Comparison of ENCODE assay signal across 8 cellular contexts in the genomic region with DNA sequence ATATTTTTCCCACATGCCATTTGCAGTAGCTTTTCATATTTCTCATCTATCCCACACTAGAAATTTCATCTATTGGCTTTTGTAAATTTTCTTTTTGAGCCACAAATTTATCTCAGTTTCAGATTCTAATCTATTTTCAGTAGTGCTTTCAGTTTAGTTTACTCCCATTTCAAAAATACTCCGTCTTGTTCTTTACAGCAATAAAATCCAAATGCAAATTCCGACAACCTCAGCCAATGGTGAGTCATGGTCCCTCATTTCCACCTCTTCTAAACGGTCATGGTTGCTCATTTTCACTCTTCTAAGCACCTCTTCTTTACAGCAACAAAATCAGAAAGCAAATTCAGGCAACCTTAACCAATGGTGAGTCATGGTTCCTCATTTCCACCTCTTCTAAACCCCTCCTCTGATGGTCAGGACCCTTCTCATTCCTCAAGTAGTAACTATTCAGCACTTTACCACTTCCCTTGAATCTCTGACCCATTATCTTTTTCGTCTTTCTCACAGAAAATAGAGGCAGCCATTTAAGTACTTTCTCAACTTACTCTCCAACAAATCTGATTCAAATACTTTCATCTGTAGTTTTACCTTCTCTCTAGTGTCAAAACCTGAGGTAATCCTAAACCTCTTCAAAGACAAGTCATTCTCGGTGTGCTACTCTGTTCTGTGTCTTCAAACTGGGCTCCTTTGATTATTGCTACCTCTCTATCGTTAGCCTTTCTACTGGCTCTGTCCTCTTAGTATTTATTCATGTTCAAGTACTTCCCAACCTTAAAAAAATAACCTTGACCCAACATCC. TPM values are rescaled to one million over a fixed set of nuclear protein-coding genes. Genes with fewer than 3 reads are reported as not detected.
DNase-seq lines count a peak whose midpoint lies in the region; ATAC-seq and TF ChIP-seq lines count a peak whose summit lies in the region.
"Had no signal": no experiment of that assay in that cellular context is flagged by ENCODE, and none has a peak within 500 bp of the region (broad histone marks: within the 10 kb centered on the region; RNA-seq: fewer than 3 reads in every experiment).

No MANE protein-coding gene starts in this region.

- no peaks in the 10 kb centered on the region for H3K9me2 ChIP-seq in PC-3 (replicated peaks; ENCODE audit: low read length)

- peaks cover 88 to 98% of the 10 kb centered on the region in 2 donors for H3K4me1 Mint-ChIP-seq in natural killer cell

- peaks cover 6% of the 10 kb centered on the region for H3K4me1 ChIP-seq in PC-3 (ENCODE audit: insufficient read depth, low read length)
- H3K4me1 ChIP-seq: SJSA1 had no signal

- H3K36me3 ChIP-seq in PC-3 (ENCODE audit: low read depth, low read length) = peaks cover 16% of the 10 kb centered on the region
- H3K36me3 ChIP-seq: SJSA1 had no signal

- H3F3A ChIP-seq in PC-3 (ENCODE audit: low read length, unreplicated experiment) = no peaks in the 10 kb centered on the region

- no peaks in the 10 kb centered on the region for H3K27me3 ChIP-seq in PC-3 (ENCODE audit: low read length)
- H3K27me3 ChIP-seq: SJSA1 had no signal

- CTCF ChIA-PET in PC-3 (lab: Charles Lee) = no interaction called here

- ATAC-seq in GM18909 (IDR thresholded peaks at IDR 0.05; ENCODE audit: poor library complexity, unreplicated experiment) (peak; percentile 53), HG02884 (IDR thresholded peaks at IDR 0.05; ENCODE audit: unreplicated experiment) (peak; percentile 47), PC-3 (peak; percentile 40), natural killer cell (peak; percentile 4 to 47 (median 37)), Right ventricle myocardium inferior (no peak)

- H3K9me3 ChIP-seq in PC-3 (ENCODE audit: low read length) = no peaks in the 10 kb centered on the region
- H3K9me3 ChIP-seq: SJSA1 had no signal

- H3K27ac Mint-ChIP-seq in natural killer cell = peak overlapping the region; percentile 91 to 92

- H3K4me2 ChIP-seq in PC-3 (ENCODE audit: low read length) = peak overlapping the region; percentile 6; the same call in 1 of the 2 replicates

- no peaks in the 10 kb centered on the region for H3K79me2 ChIP-seq in PC-3 (ENCODE audit: low read length)

- H3K9me3 Mint-ChIP-seq in natural killer cell = no peaks in the 10 kb centered on the region

- intact Hi-C loops in PC-3 (cut with micrococcal nuclease) (no loop called here), natural killer cell (cut with micrococcal nuclease) (loop anchor here (2.0 to 5.0 kb wide), 2 partner anchors 34 to 173 kb away; a partner anchor contains a TSS), Right ventricle myocardium inferior (cut with DNase I) (no loop called here)

- DNase-seq in PC-3 = peak; percentile 40
- DNase-seq in natural killer cell = no peak
- DNase-seq in Right ventricle myocardium inferior (ENCODE audit: missing footprints) = no peak
- DNase-seq in HuH-7 (ENCODE audit: low spot score) = no peak
- DNase-seq in NCI-H146 treated with DMSO at 0.1 percent for 48 hours (lab: John Stamatoyannopoulos, UW; ENCODE audit: unreplicated experiment) = no peak

- no peak overlapping the region for H3K4me3 ChIP-seq in PC-3 (ENCODE audit: low read length)
- H3K4me3 ChIP-seq: SJSA1 had no signal

- peak overlapping the region; percentile 73 for H3K4me3 Mint-ChIP-seq in natural killer cell

- no peak overlapping the region for H3K27ac ChIP-seq in PC-3 (ENCODE audit: low read length)
- H3K27ac ChIP-seq: SJSA1 had no signal

- no peak overlapping the region for H2AFZ ChIP-seq in PC-3 (ENCODE audit: low read length)

- POLR2A ChIA-PET in PC-3 (lab: Charles Lee; ENCODE audit: unreplicated experiment) = no interaction called here

- TF ChIP-seq CTCF in PC-3 (conservative IDR thresholded peaks at IDR 0.05; ENCODE audit: low read depth, low read length) (no peak), natural killer cell (IDR thresholded peaks at IDR 0.05) (no peak)

- no TSS peak for BruUV-seq in PC-3 (replicated peaks; lab: Mats Ljungman, UMichigan)

- peaks cover 13% of the 10 kb centered on the region for H3K36me3 Mint-ChIP-seq in natural killer cell

- no peaks in the 10 kb centered on the region for H3K27me3 Mint-ChIP-seq in natural killer cell (ENCODE audit: low read depth in 2 of 2)

- H3K9ac ChIP-seq in PC-3 (ENCODE audit: low read length) = no peak overlapping the region

- no peaks in the 10 kb centered on the region for H4K20me1 ChIP-seq in PC-3 (ENCODE audit: low read length)

RNA-seq across cellular contexts. Expression of a gene that starts 34.4 kb away (rescaled TPM):
- 6.1 and 7.7 TPM in 2 replicates for total RNA-seq in PC-3 (2014; rRNA removed)
- 10 to 100 TPM; 40.9 to 59.4 (median 46.4) TPM for total RNA-seq in natural killer cell
- 6.5 TPM for total RNA-seq in Right ventricle myocardium inferior
